In the genomic region with DNA sequence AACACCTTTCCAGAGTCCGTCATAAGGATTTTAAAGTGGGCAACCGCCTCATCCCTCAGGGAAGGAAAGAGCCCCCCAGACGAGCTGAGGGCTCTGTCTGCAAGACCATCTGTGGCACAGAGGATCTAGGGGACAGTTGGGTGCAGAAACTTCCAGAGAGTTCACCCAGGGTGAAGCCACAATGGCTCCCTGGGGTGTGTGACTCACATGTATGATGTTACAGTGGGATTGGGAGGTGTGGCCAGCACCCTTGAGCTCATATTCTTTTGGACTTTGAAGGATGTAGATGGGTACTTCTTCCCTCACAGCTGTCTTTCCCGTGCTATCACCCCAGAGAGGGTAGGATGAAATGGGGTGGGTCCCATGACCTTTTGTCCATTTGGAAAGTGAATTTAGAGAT, we compare ENCODE assay signal across 1 cellular context.
TF ChIP-seq lines count a peak whose summit lies in the region.

No MANE protein-coding gene starts in this region.

TF ChIP-seq in K562, 482 proteins besides CTCF, POLR2A, EP300 and RAD21 (continued from another document):
- TF ChIP-seq AFF4 (CRISPR knock-in tag; IDR thresholded peaks at IDR 0.05) (no peak), SAFB2 (IDR thresholded peaks at IDR 0.05; ENCODE audit: borderline replicate concordance, low read depth, low read length, severe bottlenecking) (no peak), LEF1 (IDR thresholded peaks at IDR 0.05) (no peak), CREM (IDR thresholded peaks at IDR 0.05; ENCODE audit: low read depth) (peak; percentile 27; the same call in 1 of the 2 replicates), RBM17 (IDR thresholded peaks at IDR 0.05; ENCODE audit: borderline replicate concordance, low read depth, low read length) (no peak), ATF3 (IDR thresholded peaks at IDR 0.05) (peak; percentile 31; the same call in 1 of the 2 replicates), ATF3 (CRISPR knock-in tag; conservative IDR thresholded peaks at IDR 0.05) (no peak)
